ENCODE assay signal across 28 cellular contexts in genomic region chr17:431494-431893, GRCh38.
"Had no signal": no experiment of that assay in that cellular context is flagged by ENCODE, and none has a peak within 500 bp of the region (broad histone marks: within the 10 kb centered on the region; RNA-seq: fewer than 3 reads in every experiment).

No MANE protein-coding gene starts in this region.

- H3K36me3 ChIP-seq: colonic mucosa, esophagus muscularis mucosa, esophagus squamous epithelium, gastrocnemius medialis, gastroesophageal sphincter, heart left ventricle, heart right ventricle had no signal

- H3K4me3 ChIP-seq: colonic mucosa, coronary artery, dorsolateral prefrontal cortex, esophagus muscularis mucosa, esophagus squamous epithelium, gastrocnemius medialis, gastroesophageal sphincter, heart left ventricle, heart right ventricle had no signal

- H3K27ac ChIP-seq: colonic mucosa, coronary artery, dorsolateral prefrontal cortex, epithelial cell of prostate, esophagus muscularis mucosa, esophagus squamous epithelium, foreskin keratinocyte, gastrocnemius medialis, gastroesophageal sphincter, heart left ventricle, heart right ventricle had no signal

- H3K4me3 Mint-ChIP-seq: dendritic cell treated with granulocyte-macrophage colony-stimulating factor and Interleukin-4, amounts not matched to agents 40 ng/mL and 50 ng/mL, for 4 days; endodermal cell had no signal

- H3K9me3 ChIP-seq: colonic mucosa, gastrocnemius medialis had no signal

- H3K27ac Mint-ChIP-seq: dendritic cell treated with granulocyte-macrophage colony-stimulating factor and Interleukin-4, amounts not matched to agents 40 ng/mL and 50 ng/mL, for 4 days; endodermal cell had no signal

- DNase-seq: colonic mucosa; cortex of kidney; dermis blood vessel endothelial cell; dorsolateral prefrontal cortex; effector CD4-positive, alpha-beta T cell; effector CD8-positive, alpha-beta T cell; effector memory CD4-positive, alpha-beta T cell; endodermal cell; erythroblast; esophagus squamous epithelium; foreskin fibroblast; foreskin keratinocyte; foreskin melanocyte; gastrocnemius medialis; glutamatergic neuron; head of caudate nucleus; heart left ventricle; heart right ventricle had no signal

- H3K4me1 ChIP-seq: colonic mucosa, esophagus muscularis mucosa, esophagus squamous epithelium, foreskin keratinocyte, gastrocnemius medialis, gastroesophageal sphincter, heart left ventricle, heart right ventricle had no signal

- H3K27me3 Mint-ChIP-seq: dendritic cell treated with granulocyte-macrophage colony-stimulating factor and Interleukin-4, amounts not matched to agents 40 ng/mL and 50 ng/mL, for 4 days had no signal

- ATAC-seq: esophagus mucosa, foreskin keratinocyte, gastrocnemius medialis, gastroesophageal sphincter, heart left ventricle, heart right ventricle had no signal

- H3K27me3 ChIP-seq: colonic mucosa, dorsolateral prefrontal cortex, esophagus muscularis mucosa, esophagus squamous epithelium, foreskin keratinocyte, gastrocnemius medialis, gastroesophageal sphincter, heart left ventricle, heart right ventricle had no signal

- FAIRE-seq: colon, endometrium, endothelial cell of umbilical vein, frontal cortex had no signal
